Comparison of ENCODE assay signal across 9 cellular contexts in genomic region chr2:73987948-73988700, GRCh38. TPM values are rescaled to one million over a fixed set of nuclear protein-coding genes. Genes with fewer than 3 reads are reported as not detected.
DNase-seq lines count a peak whose midpoint lies in the region; TF ChIP-seq lines count a peak whose summit lies in the region.
"Had no signal": no experiment of that assay in that cellular context is flagged by ENCODE, and none has a peak within 500 bp of the region (broad histone marks: within the 10 kb centered on the region; RNA-seq: fewer than 3 reads in every experiment).

No MANE protein-coding gene starts in this region.

- DNase-seq in Peyer's patch, result no peak
- no peak for DNase-seq in epithelial cell of proximal tubule (ENCODE audit: low read depth)
- DNase-seq in progenitor cell of endocrine pancreas (ENCODE audit: low spot score, unreplicated experiment), result no peak
- no peak for DNase-seq in stimulated activated CD4-positive, alpha-beta T cell treated with anti-CD3 and anti-CD28 coated beads, Interleukin-4, amount 100 ng/mL, for 24 hours
- DNase-seq in DMS 273 treated with DMSO at 0.1 percent for 48 hours (lab: John Stamatoyannopoulos, UW), result no peak
- no peak for DNase-seq in G401 (ENCODE audit: low spot score)
- DNase-seq in stimulated activated CD8-positive, alpha-beta memory T cell treated with anti-CD3 and anti-CD28 coated beads, Interleukin-4, amount 100 ng/mL, for 48 hours, result no peak
- DNase-seq: stimulated activated CD4-positive, alpha-beta T cell treated with anti-CD3 and anti-CD28 coated beads, Interleukin-2, amount 100 ng/mL, for 48 hours had no signal

- peak overlapping the region; percentile 78 for H3K4me3 Mint-ChIP-seq in progenitor cell of endocrine pancreas (ENCODE audit: low read depth)

- H3K36me3 ChIP-seq in Peyer's patch, result no peaks in the 10 kb centered on the region

- in situ Hi-C loops in G401 (cut with HindIII; ENCODE audit: low sequenced_read_pairs), result no loop called here

- H3K36me3 Mint-ChIP-seq in progenitor cell of endocrine pancreas (ENCODE audit: insufficient read depth), result peaks cover 20% of the 10 kb centered on the region

- no peak for TF ChIP-seq POLR2A in Peyer's patch (IDR thresholded peaks at IDR 0.05)

- no peaks in the 10 kb centered on the region for H3K9me3 ChIP-seq in Peyer's patch

- H3K27ac Mint-ChIP-seq in progenitor cell of endocrine pancreas, result no peak overlapping the region

- TF ChIP-seq CTCF in Peyer's patch (IDR thresholded peaks at IDR 0.05), result no peak
- no peak for TF ChIP-seq CTCF in epithelial cell of proximal tubule (conservative IDR thresholded peaks at IDR 0.05; ENCODE audit: low read depth, low read length)
- TF ChIP-seq CTCF in progenitor cell of endocrine pancreas (IDR thresholded peaks at IDR 0.05; ENCODE audit: unreplicated experiment), result no peak

- H3K4me1 Mint-ChIP-seq in progenitor cell of endocrine pancreas (ENCODE audit: low read depth), result peaks cover 50% of the 10 kb centered on the region

- no peaks in the 10 kb centered on the region for H3K27me3 ChIP-seq in Peyer's patch

- no peak overlapping the region for H3K27ac ChIP-seq in Peyer's patch

- peak overlapping the region; percentile 52; the same call in 1 of the 2 replicates for H3K4me3 ChIP-seq in GM08714 (ENCODE audit: low read length)
- H3K4me3 ChIP-seq in Peyer's patch, result peak overlapping the region; percentile 17 to 91 (median 50)
- H3K4me3 ChIP-seq in epithelial cell of proximal tubule (ENCODE audit: low read depth, low read length), result peak overlapping the region; percentile 44

- no peaks in the 10 kb centered on the region for H3K9me3 Mint-ChIP-seq in progenitor cell of endocrine pancreas (ENCODE audit: low read depth)

- H3K27me3 Mint-ChIP-seq in progenitor cell of endocrine pancreas, result no peaks in the 10 kb centered on the region

- H3K4me1 ChIP-seq in Peyer's patch, result peaks cover 0 to 37% (median 25%) of the 10 kb centered on the region in 4 donors

RNA-seq across cellular contexts. Expression of gene TET3, which starts 3.4 kb away (rescaled TPM):
- total RNA-seq in Peyer's patch (10 to 100 TPM; 18.2 to 38.7 (median 27.0) TPM), epithelial cell of proximal tubule (4.8 and 5.4 TPM in 2 replicates), progenitor cell of endocrine pancreas (38.2 and 40.7 TPM in 2 replicates)
- total RNA-seq in G401 (2014; rRNA removed; shearing (Covaris generic)), result 2.0 and 3.7 TPM in 2 replicates
